Comparison of ENCODE assay signal across 6 cellular contexts in the genomic region with DNA sequence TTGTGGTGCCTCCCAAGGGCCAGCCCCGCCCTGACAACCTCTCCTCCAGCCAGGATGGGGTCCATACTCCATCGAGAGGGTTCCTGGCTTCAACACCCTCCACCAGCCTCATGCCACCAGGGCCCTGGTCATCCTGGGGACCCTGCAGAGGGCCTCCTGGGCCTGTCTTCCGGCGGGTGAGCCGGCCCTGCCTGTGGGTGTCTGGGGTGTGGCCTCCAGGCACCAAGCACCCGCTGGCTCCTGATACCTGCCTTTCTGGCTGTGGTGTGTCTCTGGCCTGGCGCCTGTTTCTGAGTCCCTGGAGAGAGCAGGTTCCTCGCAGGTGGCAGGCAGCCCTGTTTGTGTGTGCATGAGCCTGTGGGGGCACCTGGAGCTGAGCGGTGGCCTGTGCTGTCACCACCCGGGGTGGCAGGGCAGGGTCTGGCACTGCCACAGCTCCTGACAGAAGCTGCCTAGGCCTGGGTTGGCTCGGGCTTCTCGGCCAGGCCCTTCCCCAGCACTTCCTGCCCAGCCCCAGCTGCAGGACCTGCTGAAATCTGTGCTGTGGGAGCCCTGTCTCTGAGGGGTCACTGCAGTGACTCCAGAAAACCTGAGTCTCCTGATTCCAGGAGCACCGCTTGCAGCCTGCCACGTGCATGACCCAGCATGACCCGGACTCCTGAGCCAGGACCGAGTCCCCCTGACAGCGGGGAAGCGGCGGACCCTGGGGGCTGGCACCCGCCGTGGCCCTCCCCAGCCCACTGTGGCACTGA. TPM values are rescaled to one million over a fixed set of nuclear protein-coding genes. Genes with fewer than 3 reads are reported as not detected.
DNase-seq lines count a peak whose midpoint lies in the region; ATAC-seq and TF ChIP-seq lines count a peak whose summit lies in the region.

No MANE protein-coding gene starts in this region.

- H3K4me1 ChIP-seq in duodenal mucosa (ENCODE audit: control insufficient read depth in 1 of 2, insufficient read depth in 2 of 2, low read length in 2 of 2) (peaks cover 38 to 54% of the 10 kb centered on the region in 2 donors), tibial nerve (peaks cover 0 to 55% (median 39%) of the 10 kb centered on the region in 4 donors)

- TF ChIP-seq POLR2A in tibial nerve (IDR thresholded peaks at IDR 0.05): no peak

- TF ChIP-seq CTCF in tibial nerve (IDR thresholded peaks at IDR 0.05): no peak

- ATAC-seq in HG02571 (IDR thresholded peaks at IDR 0.05; ENCODE audit: unreplicated experiment) (no peak), HG02642 (IDR thresholded peaks at IDR 0.05; ENCODE audit: poor library complexity, unreplicated experiment) (no peak)

- peak; percentile 22 for DNase-seq in activated gamma-delta T cell treated with Interleukin-2 at 50 U/mL for 16 hours
- no peak for DNase-seq in activated gamma-delta T cell (lab: John Stamatoyannopoulos, UW)
- no peak for DNase-seq in tibial nerve (ENCODE audit: low spot score in 2 of 2)

- H3K27me3 ChIP-seq in duodenal mucosa (ENCODE audit: control insufficient read depth in 1 of 2, insufficient read depth in 2 of 2, low read length in 2 of 2) (peaks cover 0 to 5% of the 10 kb centered on the region in 2 donors), tibial nerve (no peaks in the 10 kb centered on the region)

- H3K4me3 ChIP-seq in duodenal mucosa (ENCODE audit: low read depth in 1 of 2, low read length in 2 of 2) (peak overlapping the region; percentile 43 to 55), tibial nerve (peak overlapping the region in 2 of 4 donors; percentile 13 to 27)

- 71 to 77% methylated on average over 10 to 15 of the region's 21 CpGs for WGBS in tibial nerve, 2 donors

- no peaks in the 10 kb centered on the region for H3K36me3 ChIP-seq in duodenal mucosa (ENCODE audit: control insufficient read depth in 1 of 2, insufficient read depth in 2 of 2, low read length in 2 of 2)
- no peaks in the 10 kb centered on the region for H3K36me3 ChIP-seq in tibial nerve

- H3K9ac ChIP-seq in duodenal mucosa (ENCODE audit: low read depth in 1 of 2, low read length in 2 of 2): peak overlapping the region; percentile 32

- TF ChIP-seq EP300 in tibial nerve (IDR thresholded peaks at IDR 0.05): no peak

- H3K9me3 ChIP-seq in duodenal mucosa (ENCODE audit: control insufficient read depth in 1 of 2, low read length in 2 of 2): no peaks in the 10 kb centered on the region
- H3K9me3 ChIP-seq in tibial nerve: no peaks in the 10 kb centered on the region

- H3K27ac ChIP-seq in duodenal mucosa (ENCODE audit: low read depth, low read length) (peak overlapping the region; percentile 20), tibial nerve (peak overlapping the region in 3 of 4 donors; percentile 67 to 94 (median 77))

RNA-seq across cellular contexts. Expression of gene ADAM8, which starts 18.4 kb away (rescaled TPM):
- total RNA-seq in tibial nerve: 10 to 100 TPM in 1 of 4 donors, 1 to 10 TPM in 3; 2.7 to 11.3 (median 6.4) TPM

RNA-seq across cellular contexts. Expression of gene VENTX, which starts 20.6 kb away (rescaled TPM):
- total RNA-seq in tibial nerve: 10 to 100 TPM in 1 of 4 donors, 1 to 10 TPM in 3; 2.5 to 10.5 (median 4.9) TPM

RNA-seq across cellular contexts. Expression of gene UTF1, which starts 28.2 kb away (rescaled TPM):
- not detected for total RNA-seq in tibial nerve

RNA-seq across cellular contexts. Expression of gene TUBGCP2, which starts 50.4 kb away (rescaled TPM):
- total RNA-seq in tibial nerve: 10 to 100 TPM; 35.8 to 73.5 (median 45.7) TPM

RNA-seq across cellular contexts. Expression of gene ZNF511, which starts 50.5 kb away (rescaled TPM):
- 10 to 100 TPM; 29.3 to 44.8 (median 35.0) TPM for total RNA-seq in tibial nerve
